In the genomic region with DNA sequence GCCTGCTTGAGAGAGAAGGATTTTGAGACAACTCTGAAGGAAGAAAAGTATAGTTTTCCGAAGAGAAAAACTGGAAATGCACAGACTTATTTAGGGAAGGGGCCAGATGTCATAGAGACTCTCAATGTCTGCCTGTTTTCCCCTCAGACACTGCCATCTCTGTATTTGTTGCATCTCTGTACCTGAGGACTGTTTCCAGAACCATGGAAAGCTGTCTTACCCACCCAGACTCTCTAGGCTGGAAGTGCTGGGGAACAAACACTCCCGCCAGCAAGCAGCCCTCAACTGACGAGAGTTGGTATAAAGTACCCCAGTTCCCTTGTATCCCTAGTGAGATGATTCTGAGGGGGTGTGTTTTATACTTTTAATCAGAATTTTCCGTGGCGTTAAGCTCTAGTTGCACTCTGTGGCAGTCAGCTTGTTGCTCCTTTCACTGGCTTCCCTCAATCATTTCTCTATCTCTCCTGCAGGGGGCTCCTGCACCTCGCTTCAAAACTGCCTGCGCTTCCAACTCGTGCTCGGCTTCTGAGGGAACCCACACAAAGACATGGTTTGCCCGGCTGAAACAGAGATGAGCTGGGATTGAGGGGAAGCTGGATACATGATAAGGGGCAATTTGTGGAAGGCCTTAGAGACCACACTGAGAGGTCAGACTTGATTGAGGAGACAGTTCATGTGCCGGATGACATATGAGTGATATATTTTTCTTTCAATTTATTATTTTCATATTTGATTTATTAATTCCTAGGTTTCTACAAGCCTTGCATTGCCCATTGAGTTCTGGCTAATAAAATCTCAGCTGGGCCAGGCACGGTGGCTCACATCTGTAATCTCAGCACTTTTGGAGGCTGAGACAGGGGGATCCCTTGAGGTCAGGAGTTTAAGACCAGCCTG, we compare ENCODE assay signal across 8 cellular contexts. TPM values are rescaled to one million over a fixed set of nuclear protein-coding genes. Genes with fewer than 3 reads are reported as not detected.
DNase-seq lines count a peak whose midpoint lies in the region; ATAC-seq and TF ChIP-seq lines count a peak whose summit lies in the region.

No MANE protein-coding gene starts in this region.

- H3K9me3 Mint-ChIP-seq in activated T-helper 2 cell treated with anti-CD3 and anti-CD28 coated beads, Interferon-gamma antibody, Interleukin-2, Interleukin-4, amounts not matched to agents 10 μg/mL and 5 μg/mL and 100 μg/mL, durations not matched to agents 14 hours and 24 hours and 36 hours, result no peaks in the 10 kb centered on the region

- no peaks in the 10 kb centered on the region for H3K36me3 ChIP-seq in DOHH2 (ENCODE audit: control insufficient read depth, low read length)
- H3K36me3 ChIP-seq in thoracic aorta, result no peaks in the 10 kb centered on the region

- H3K27ac Mint-ChIP-seq in activated T-helper 2 cell treated with anti-CD3 and anti-CD28 coated beads, Interferon-gamma antibody, Interleukin-2, Interleukin-4, amounts not matched to agents 10 μg/mL and 5 μg/mL and 100 μg/mL, durations not matched to agents 14 hours and 24 hours and 36 hours, result no peak overlapping the region

- peaks cover 45% of the 10 kb centered on the region for H3K27me3 Mint-ChIP-seq in activated T-helper 2 cell treated with anti-CD3 and anti-CD28 coated beads, Interferon-gamma antibody, Interleukin-2, Interleukin-4, amounts not matched to agents 10 μg/mL and 5 μg/mL and 100 μg/mL, durations not matched to agents 14 hours and 24 hours and 36 hours (ENCODE audit: low read depth)

- H4K20me1 ChIP-seq in DOHH2 (ENCODE audit: control insufficient read depth, insufficient read depth, low read depth, low read length), result no peaks in the 10 kb centered on the region

- CTCF ChIA-PET in RWPE1 (lab: Yijun Ruan, JAX), result interaction anchor here (0.5 to 2.2 kb wide), 40 partner anchors 8 to 1184 kb away, joined by 3 to 31 read pairs (median 4); no protein-coding TSS in a partner anchor

- H3K4me1 ChIP-seq in DOHH2 (ENCODE audit: control insufficient read depth, low read length) (no peaks in the 10 kb centered on the region), thoracic aorta (ENCODE audit: control insufficient read depth in 1 of 2, low read depth in 2 of 2) (no peaks in the 10 kb centered on the region)

- H3K27ac ChIP-seq in DOHH2 (ENCODE audit: low read depth, low read length), result no peak overlapping the region
- no peak overlapping the region for H3K27ac ChIP-seq in RWPE1
- no peak overlapping the region for H3K27ac ChIP-seq in thoracic aorta

- H3K4me3 Mint-ChIP-seq in activated T-helper 2 cell treated with anti-CD3 and anti-CD28 coated beads, Interferon-gamma antibody, Interleukin-2, Interleukin-4, amounts not matched to agents 10 μg/mL and 5 μg/mL and 100 μg/mL, durations not matched to agents 14 hours and 24 hours and 36 hours (ENCODE audit: low read depth), result no peak overlapping the region

- H3K4me1 Mint-ChIP-seq in activated T-helper 2 cell treated with anti-CD3 and anti-CD28 coated beads, Interferon-gamma antibody, Interleukin-2, Interleukin-4, amounts not matched to agents 10 μg/mL and 5 μg/mL and 100 μg/mL, durations not matched to agents 14 hours and 24 hours and 36 hours (ENCODE audit: low read depth), result peaks cover 3% of the 10 kb centered on the region

- H3K9me3 ChIP-seq in DOHH2 (ENCODE audit: control insufficient read depth, insufficient read depth, low read length), result no peaks in the 10 kb centered on the region
- no peaks in the 10 kb centered on the region for H3K9me3 ChIP-seq in thoracic aorta

- H3K36me3 Mint-ChIP-seq in activated T-helper 2 cell treated with anti-CD3 and anti-CD28 coated beads, Interferon-gamma antibody, Interleukin-2, Interleukin-4, amounts not matched to agents 10 μg/mL and 5 μg/mL and 100 μg/mL, durations not matched to agents 14 hours and 24 hours and 36 hours (ENCODE audit: low read depth), result no peaks in the 10 kb centered on the region

- H3K27me3 ChIP-seq in DOHH2 (ENCODE audit: control insufficient read depth, low read length), result peaks cover 30% of the 10 kb centered on the region
- no peaks in the 10 kb centered on the region for H3K27me3 ChIP-seq in thoracic aorta (replicated peaks; ENCODE audit: insufficient read depth)

- no peaks in the 10 kb centered on the region for H3F3A ChIP-seq in DOHH2 (ENCODE audit: control insufficient read depth, insufficient read depth)

- H3K4me3 ChIP-seq in DOHH2 (ENCODE audit: low read length) (no peak overlapping the region), thoracic aorta (no peak overlapping the region)

- DNase-seq in M059J (ENCODE audit: low read depth) (peak; percentile 74), RWPE1 (ENCODE audit: low spot score) (peak; percentile 63), foreskin melanocyte (peak; percentile 62), omental fat pad (ENCODE audit: low spot score) (peak; percentile 26), thoracic aorta (ENCODE audit: low spot score) (no peak)
- DNase-seq in activated T-helper 2 cell treated with anti-CD3 and anti-CD28 coated beads, Interferon-gamma antibody, Interleukin-2, Interleukin-4, amounts not matched to agents 10 μg/mL and 5 μg/mL and 100 μg/mL, durations not matched to agents 14 hours and 24 hours and 36 hours (ENCODE audit: low spot score), result peak; percentile 50

- ATAC-seq in omental fat pad (ENCODE audit: low FRiP score) (peak; percentile 83), thoracic aorta (ENCODE audit: insufficient number of reproducible peaks, low FRiP score, low read depth) (peak; percentile 51), HG03135 (IDR thresholded peaks at IDR 0.05; ENCODE audit: unreplicated experiment) (no peak)

- no peak overlapping the region for H3K4me2 ChIP-seq in DOHH2 (ENCODE audit: low read length)

- POLR2A ChIA-PET in RWPE1 (lab: Yijun Ruan, JAX; ENCODE audit: low non-redundant PET), result no interaction called here

- peak; percentile 79 for TF ChIP-seq CTCF in DOHH2 (IDR thresholded peaks at IDR 0.05; ENCODE audit: low read depth, low read length, poor library complexity, severe bottlenecking)
- peak; percentile 88 for TF ChIP-seq CTCF in RWPE1 (conservative IDR thresholded peaks at IDR 0.05; ENCODE audit: low read depth)
- peak in 1 of 3 donors; percentile 31 for TF ChIP-seq CTCF in omental fat pad (IDR thresholded peaks at IDR 0.05)
- peak; percentile 78 for TF ChIP-seq CTCF in thoracic aorta (IDR thresholded peaks at IDR 0.05)

- H3K9me2 ChIP-seq in DOHH2 (replicated peaks; ENCODE audit: control insufficient read depth, low read length), result no peaks in the 10 kb centered on the region

- intact Hi-C loops in activated T-helper 2 cell treated with anti-CD3 and anti-CD28 coated beads, Interferon-gamma antibody, Interleukin-2, Interleukin-4, amounts not matched to agents 10 μg/mL and 5 μg/mL and 100 μg/mL, durations not matched to agents 14 hours and 24 hours and 36 hours (cut with micrococcal nuclease), result loop anchor here (1.0 to 5.0 kb wide), 3 partner anchors 102 to 211 kb away; no protein-coding TSS in a partner anchor

- H3K79me2 ChIP-seq in DOHH2 (ENCODE audit: control insufficient read depth, low read length), result no peaks in the 10 kb centered on the region

RNA-seq across cellular contexts. Expression of gene CLPB, which starts 36.9 kb away (rescaled TPM):
- 29.6 and 42.7 TPM in 2 replicates for total RNA-seq in M059J (2014; rRNA removed; shearing (Covaris generic))
- total RNA-seq in activated T-helper 2 cell treated with anti-CD3 and anti-CD28 coated beads, Interferon-gamma antibody, Interleukin-2, Interleukin-4, amounts not matched to agents 10 μg/mL and 5 μg/mL and 100 μg/mL, durations not matched to agents 14 hours and 24 hours and 36 hours, result 38.2 and 40.6 TPM in 2 replicates
- 10 to 100 TPM; 24.7 to 29.0 (median 26.3) TPM for total RNA-seq in omental fat pad
- total RNA-seq in thoracic aorta, result 10 to 100 TPM; 18.6 to 22.3 TPM
